In genomic region chr14:71320107-71320733, GRCh38 we compare ENCODE assay signal across 1 cellular context.
A peak's percentile ranks its signal among the peaks of the same experiment; 100 is the strongest.
TF ChIP-seq lines count a peak whose summit lies in the region.

SIPA1L1 (plus strand) TSS chr14:71320476.

TF ChIP-seq in HepG2, 621 proteins besides CTCF, POLR2A, EP300 and RAD21 (continued from another document and continues in another):
- TF ChIP-seq ZHX2 (IDR thresholded peaks at IDR 0.05; ENCODE audit: low read depth) (no peak; the same call in 1 of the 2 replicates), ZHX2 (CRISPR knock-in tag; IDR thresholded peaks at IDR 0.05; ENCODE audit: borderline replicate concordance) (0 out of 2 replicates have a peak, but pooled peaks have one; percentile 38), ARID5B (CRISPR knock-in tag; IDR thresholded peaks at IDR 0.05) (peak; percentile 43), SETDB1 (CRISPR knock-in tag; IDR thresholded peaks at IDR 0.05; ENCODE audit: borderline replicate concordance) (no peak), MYPOP (CRISPR knock-in tag; IDR thresholded peaks at IDR 0.05) (0 out of 2 replicates have a peak, but pooled peaks have one; percentile 25), DRAP1 (CRISPR knock-in tag; IDR thresholded peaks at IDR 0.05) (peak; percentile 39; the same call in 1 of the 2 replicates), ZBTB7A (CRISPR knock-in tag; IDR thresholded peaks at IDR 0.05) (0 out of 2 replicates have a peak, but pooled peaks have one; percentile 36), ARID4A (CRISPR knock-in tag; IDR thresholded peaks at IDR 0.05; ENCODE audit: borderline replicate concordance) (peak; percentile 64; the same call in 1 of the 2 replicates), KMT2A (CRISPR knock-in tag; IDR thresholded peaks at IDR 0.05) (peak; percentile 57; the same call in 1 of the 2 replicates), KLF6 (CRISPR knock-in tag; IDR thresholded peaks at IDR 0.05) (0 out of 2 replicates have a peak, but pooled peaks have one; percentile 41), ZNF784 (CRISPR knock-in tag; IDR thresholded peaks at IDR 0.05; ENCODE audit: borderline replicate concordance) (no peak), ELF1 (CRISPR knock-in tag; IDR thresholded peaks at IDR 0.05) (peak; percentile 84), DMTF1 (CRISPR knock-in tag; IDR thresholded peaks at IDR 0.05) (no peak), ZNF503 (CRISPR knock-in tag; IDR thresholded peaks at IDR 0.05) (0 out of 2 replicates have a peak, but pooled peaks have one; percentile 28), RBM22 (optimal IDR thresholded peaks at IDR 0.05; ENCODE audit: low read length) (peak; percentile 70), ZNF580 (CRISPR knock-in tag; IDR thresholded peaks at IDR 0.05; ENCODE audit: borderline replicate concordance, low read depth) (0 out of 2 replicates have a peak, but pooled peaks have one; percentile 57), RELA (CRISPR knock-in tag; IDR thresholded peaks at IDR 0.05) (0 out of 2 replicates have a peak, but pooled peaks have one; percentile 30), ZNF691 (CRISPR knock-in tag; IDR thresholded peaks at IDR 0.05; ENCODE audit: borderline replicate concordance, low read depth) (no peak), ZNF281 (CRISPR knock-in tag; IDR thresholded peaks at IDR 0.05; ENCODE audit: borderline replicate concordance) (peak; percentile 65), MXI1 (IDR thresholded peaks at IDR 0.05; ENCODE audit: borderline replicate concordance, low read depth, low read length) (peak; percentile 98), HOXA5 (CRISPR knock-in tag; IDR thresholded peaks at IDR 0.05) (0 out of 2 replicates have a peak, but pooled peaks have one; percentile 59), SALL1 (CRISPR knock-in tag; IDR thresholded peaks at IDR 0.05) (peak; percentile 28; the same call in 1 of the 2 replicates)
